In the genomic region with DNA sequence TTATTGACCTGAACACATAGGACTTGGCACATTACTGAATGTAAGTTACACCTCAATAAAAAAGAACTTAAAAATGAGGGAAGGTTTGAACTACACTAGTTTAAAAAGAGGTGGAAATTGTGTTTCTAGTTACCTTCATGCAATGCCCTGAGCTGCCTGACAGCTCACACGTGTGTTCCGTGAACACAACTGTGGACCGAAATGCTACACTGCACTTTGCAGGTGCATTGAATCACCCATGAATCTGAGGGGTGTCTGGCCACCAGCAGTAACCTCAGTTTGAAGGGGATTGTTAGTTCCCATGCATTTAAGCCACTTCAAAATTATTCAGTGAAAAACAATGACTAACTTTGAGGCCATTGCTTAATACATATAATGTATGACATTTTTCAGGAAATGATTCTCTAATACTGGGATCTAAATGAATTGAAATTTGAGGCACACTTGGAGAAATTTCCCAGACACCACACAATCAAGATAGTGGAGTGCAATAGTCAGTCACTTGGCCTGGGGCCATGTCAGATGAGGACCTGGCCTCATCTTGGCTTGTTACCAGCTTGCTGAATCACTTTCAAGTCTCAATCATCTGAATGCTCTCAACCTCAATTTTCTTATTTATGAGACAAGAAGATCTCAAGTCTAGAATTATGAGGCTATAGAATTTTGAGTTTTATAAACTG, we compare ENCODE assay signal across 11 cellular contexts. TPM values are rescaled to one million over a fixed set of nuclear protein-coding genes. Genes with fewer than 3 reads are reported as not detected.
DNase-seq lines count a peak whose midpoint lies in the region; ATAC-seq and TF ChIP-seq lines count a peak whose summit lies in the region.
"Had no signal": no experiment of that assay in that cellular context is flagged by ENCODE, and none has a peak within 500 bp of the region (broad histone marks: within the 10 kb centered on the region; RNA-seq: fewer than 3 reads in every experiment).

No MANE protein-coding gene starts in this region.

- H3K27me3 ChIP-seq in lung (ENCODE audit: control insufficient read depth, insufficient read depth): no peaks in the 10 kb centered on the region
- H3K27me3 ChIP-seq: right atrium auricular region had no signal

- ATAC-seq in lung (ENCODE audit: insufficient read depth, low FRiP score) (peak; percentile 27), GM21381 (IDR thresholded peaks at IDR 0.05; ENCODE audit: unreplicated experiment) (no peak), HG03135 (IDR thresholded peaks at IDR 0.05; ENCODE audit: unreplicated experiment) (no peak)

- no peak for TF ChIP-seq CTCF in lung (IDR thresholded peaks at IDR 0.05; ENCODE audit: control extremely low read depth, extremely low read depth)

- H3K27ac ChIP-seq in lung (ENCODE audit: low read depth in 1 of 2, low read length in 1 of 2): no peak overlapping the region
- H3K27ac ChIP-seq: right atrium auricular region had no signal

- H3K9me3 ChIP-seq in lung (ENCODE audit: control insufficient read depth in 2 of 2, insufficient read depth in 1 of 2, low read length in 1 of 2): no peaks in the 10 kb centered on the region
- H3K9me3 ChIP-seq: right atrium auricular region had no signal

- H3K36me3 ChIP-seq in lung (ENCODE audit: control insufficient read depth in 2 of 2, insufficient read depth in 2 of 2, low read length in 2 of 2): no peaks in the 10 kb centered on the region
- H3K36me3 ChIP-seq: right atrium auricular region had no signal

- no peak overlapping the region for H3K4me3 ChIP-seq in lung
- H3K4me3 ChIP-seq: right atrium auricular region had no signal

- DNase-seq in DMS 273 treated with DMSO at 0.1 percent for 48 hours (lab: John Stamatoyannopoulos, UW) (peak; percentile 37), NCI-H1105 treated with DMSO at 0.1 percent for 48 hours (lab: John Stamatoyannopoulos, UW) (peak; percentile 45), amniotic epithelial cell (ENCODE audit: low read depth) (peak; percentile 98), lung (ENCODE audit: low spot score) (peak; percentile 31), NCI-H524 (lab: John Stamatoyannopoulos, UW) (no peak)
- no peak for DNase-seq in activated naive CD4-positive, alpha-beta T cell treated with Interleukin-2 at 50 U/mL for 16 hours
- DNase-seq: activated naive CD4-positive, alpha-beta T cell; Karpas-422 had no signal

- peaks cover 0 to 1% of the 10 kb centered on the region in 2 donors for H3K4me1 ChIP-seq in lung (ENCODE audit: control insufficient read depth in 2 of 2, insufficient read depth in 2 of 2, low read length in 2 of 2)
- H3K4me1 ChIP-seq: right atrium auricular region had no signal

- WGBS in lung, 2 donors: 96 to 99% methylated on average over 3 of the region's 3 CpGs

RNA-seq across cellular contexts. Expression of a gene that starts 59.3 kb away (rescaled TPM):
- total RNA-seq in lung: 100 to 1,000 TPM; 249 to 299 TPM
- polyA plus RNA-seq in lung: 1,000 to 10,000 TPM in 1 of 2 donors, 100 to 1,000 TPM in 1; 538 to 1,047 TPM

Comparison
In these comparisons a context has a peak if more than half of its experiments do, and no peak if none do; other contexts are left out.
1. DNase-seq: peak in DMS 273 treated with DMSO at 0.1 percent for 48 hours (single experiment), NCI-H1105 treated with DMSO at 0.1 percent for 48 hours (single experiment), amniotic epithelial cell (single experiment) and lung (single experiment); none in activated naive CD4-positive, alpha-beta T cell treated with Interleukin-2 at 50 U/mL for 16 hours (single experiment) and NCI-H524 (0 of 2).